9 cellular contexts compared by ENCODE assay signal in the genomic region with DNA sequence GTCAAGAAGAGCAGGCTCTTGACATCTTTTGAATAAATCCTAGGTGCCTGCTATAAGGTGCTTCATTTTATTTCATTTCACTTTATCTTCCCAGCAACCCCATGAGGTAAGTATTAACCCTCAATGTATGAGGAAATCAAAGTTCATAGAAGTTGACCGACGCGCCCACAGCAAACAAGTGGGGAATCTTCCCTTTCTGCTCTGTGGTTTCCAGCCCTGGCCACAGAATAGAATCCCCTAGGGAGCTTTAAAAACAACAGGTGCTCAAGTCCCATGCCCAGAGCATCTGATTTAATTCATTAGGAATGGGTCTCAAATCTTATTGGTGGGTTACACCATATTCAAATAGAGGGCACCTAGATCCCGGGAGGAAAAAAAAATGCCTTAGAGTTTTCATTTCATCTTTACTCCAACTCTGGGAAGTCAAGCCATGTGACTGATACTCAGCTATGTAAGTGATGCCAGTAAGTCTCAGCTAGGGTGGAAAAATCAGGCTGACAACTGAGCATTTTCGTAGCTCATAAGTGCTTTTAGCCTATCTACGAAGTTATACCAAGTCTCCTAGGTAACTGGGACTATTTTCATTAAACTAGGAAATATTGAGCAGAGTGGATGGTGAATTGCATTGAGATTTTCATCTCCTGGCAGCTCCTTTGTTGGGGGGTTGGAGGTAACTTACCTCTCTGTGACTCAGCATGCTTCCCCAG.
DNase-seq lines count a peak whose midpoint lies in the region; ATAC-seq and TF ChIP-seq lines count a peak whose summit lies in the region.
"Had no signal": no experiment of that assay in that cellular context is flagged by ENCODE, and none has a peak within 500 bp of the region (broad histone marks: within the 10 kb centered on the region; RNA-seq: fewer than 3 reads in every experiment).

No MANE protein-coding gene starts in this region.

- no peaks in the 10 kb centered on the region for H3K4me1 ChIP-seq in breast epithelium

- no peak for TF ChIP-seq POLR2A in breast epithelium (IDR thresholded peaks at IDR 0.05)

- TF ChIP-seq CTCF in breast epithelium (IDR thresholded peaks at IDR 0.05) (no peak), MCF 10A (IDR thresholded peaks at IDR 0.05; ENCODE audit: unreplicated experiment) (no peak)

- no peak overlapping the region for H3K27ac Mint-ChIP-seq in MCF 10A (ENCODE audit: low read depth, unreplicated experiment)
- no peak overlapping the region for H3K27ac Mint-ChIP-seq in stimulated activated memory B cell treated with anti-CD40 and anti-IgM and Interleukin-4, amounts not matched to agents 10 μg/mL and 1 μg/mL and 100 μg/mL, for 72 hours

- BruUV-seq in MCF 10A (replicated peaks; lab: Mats Ljungman, UMichigan), result no TSS peak

- peaks cover 22% of the 10 kb centered on the region for H3K27me3 Mint-ChIP-seq in MCF 10A (ENCODE audit: insufficient read depth, unreplicated experiment)
- peaks cover 48% of the 10 kb centered on the region for H3K27me3 Mint-ChIP-seq in stimulated activated memory B cell treated with anti-CD40 and anti-IgM and Interleukin-4, amounts not matched to agents 10 μg/mL and 1 μg/mL and 100 μg/mL, for 72 hours

- no peak overlapping the region for H3K4me3 ChIP-seq in breast epithelium

- ATAC-seq in HG02642 (IDR thresholded peaks at IDR 0.05; ENCODE audit: poor library complexity, unreplicated experiment), result peak; percentile 77
- peak; percentile 67 for ATAC-seq in stimulated activated memory B cell treated with anti-CD40 and anti-IgM and Interleukin-4, amounts not matched to agents 10 μg/mL and 1 μg/mL and 100 μg/mL, for 72 hours

- H3K4me1 Mint-ChIP-seq in MCF 10A (ENCODE audit: insufficient read depth, unreplicated experiment), result no peaks in the 10 kb centered on the region
- H3K4me1 Mint-ChIP-seq in stimulated activated memory B cell treated with anti-CD40 and anti-IgM and Interleukin-4, amounts not matched to agents 10 μg/mL and 1 μg/mL and 100 μg/mL, for 72 hours, result peaks cover 9% of the 10 kb centered on the region

- no peaks in the 10 kb centered on the region for H3K9me3 ChIP-seq in breast epithelium

- intact Hi-C loops in breast epithelium (cut with DNase I; ENCODE audit: low total_unique reads), result no loop called here
- intact Hi-C loops in MCF 10A (cut with micrococcal nuclease), result loop anchor here (10.0 kb wide), 1 partner anchor 276 kb away; no protein-coding TSS in a partner anchor

- CTCF ChIA-PET in MCF 10A (lab: Yijun Ruan, JAX), result interaction anchor here (0.6 kb wide), 1 partner anchor 404 kb away, joined by 3 read pairs; no protein-coding TSS in a partner anchor

- H3K27ac ChIP-seq in breast epithelium, result peak overlapping the region; percentile 65 to 75

- POLR2A ChIA-PET in MCF 10A (lab: Yijun Ruan, JAX), result no interaction called here

- no peak overlapping the region for H3K4me3 Mint-ChIP-seq in MCF 10A (ENCODE audit: unreplicated experiment)
- no peak overlapping the region for H3K4me3 Mint-ChIP-seq in stimulated activated memory B cell treated with anti-CD40 and anti-IgM and Interleukin-4, amounts not matched to agents 10 μg/mL and 1 μg/mL and 100 μg/mL, for 72 hours

- no peaks in the 10 kb centered on the region for H3K9me3 Mint-ChIP-seq in MCF 10A (ENCODE audit: unreplicated experiment)
- peaks cover 4% of the 10 kb centered on the region for H3K9me3 Mint-ChIP-seq in stimulated activated memory B cell treated with anti-CD40 and anti-IgM and Interleukin-4, amounts not matched to agents 10 μg/mL and 1 μg/mL and 100 μg/mL, for 72 hours

- H3K36me3 Mint-ChIP-seq in MCF 10A (ENCODE audit: insufficient read depth, unreplicated experiment), result no peaks in the 10 kb centered on the region
- H3K36me3 Mint-ChIP-seq in stimulated activated memory B cell treated with anti-CD40 and anti-IgM and Interleukin-4, amounts not matched to agents 10 μg/mL and 1 μg/mL and 100 μg/mL, for 72 hours, result no peaks in the 10 kb centered on the region

- no peak for DNase-seq in breast epithelium (ENCODE audit: low spot score in 2 of 2)
- DNase-seq in MCF 10A (ENCODE audit: unreplicated experiment), result no peak
- DNase-seq in LHCN-M2 (ENCODE audit: low read depth), result peak; percentile 68
- DNase-seq in NCI-H446 treated with DMSO at 0.1 percent for 48 hours (lab: John Stamatoyannopoulos, UW), result no peak
- DNase-seq in NCI-H2029 (lab: John Stamatoyannopoulos, UW), result no peak
- DNase-seq in AG08395 (ENCODE audit: low spot score), result no peak
- DNase-seq: stimulated activated CD4-positive, alpha-beta T cell treated with anti-CD3 and anti-CD28 coated beads, Interleukin-4, amount 100 ng/mL, for 1 hour had no signal

- no peaks in the 10 kb centered on the region for H3K27me3 ChIP-seq in breast epithelium

- H3K36me3 ChIP-seq in breast epithelium, result no peaks in the 10 kb centered on the region
